ENCODE assay signal across 8 cellular contexts in genomic region chr4:110516106-110516922, GRCh38.
DNase-seq lines count a peak whose midpoint lies in the region; TF ChIP-seq lines count a peak whose summit lies in the region.

No MANE protein-coding gene starts in this region.

- CTCF ChIA-PET in HEK293 (lab: Yijun Ruan, JAX), result interaction anchor here (0.5 to 4.9 kb wide), 25 partner anchors 9 to 1125 kb away, joined by 3 to 49 read pairs (median 3); no protein-coding TSS in a partner anchor

- H3K9me3 ChIP-seq in HEK293 (ENCODE audit: control insufficient read depth, insufficient read depth, low read depth, low read length) (no peaks in the 10 kb centered on the region), iPS DF 6.9 (ENCODE audit: control insufficient read depth, insufficient read depth, low read length) (no peaks in the 10 kb centered on the region)

- in situ Hi-C loops in astrocyte of the spinal cord (cut with HindIII; ENCODE audit: low sequenced_read_pairs), result loop anchor here (25.0 kb wide), 1 partner anchor 479 kb away; no protein-coding TSS in a partner anchor

- H3K4me1 ChIP-seq in HEK293 (ENCODE audit: control insufficient read depth, insufficient read depth, low read length) (no peaks in the 10 kb centered on the region), iPS DF 6.9 (ENCODE audit: control insufficient read depth, insufficient read depth, low read length) (no peaks in the 10 kb centered on the region)

- H3K27ac ChIP-seq in HEK293 (ENCODE audit: extremely low read depth, low read depth, low read length) (no peak overlapping the region), iPS DF 6.9 (ENCODE audit: low read length) (no peak overlapping the region)

- H3K27me3 ChIP-seq in iPS DF 6.9 (ENCODE audit: control insufficient read depth, insufficient read depth, low read length), result no peaks in the 10 kb centered on the region

- H3K4me3 ChIP-seq in GM12865 (ENCODE audit: low read depth, low read length) (peak overlapping the region; percentile 86), HEK293 (ENCODE audit: low read depth, low read length) (peak overlapping the region; percentile 33), astrocyte of the spinal cord (ENCODE audit: low read depth, low read length) (peak overlapping the region; percentile 45), iPS DF 6.9 (ENCODE audit: low read length) (no peak overlapping the region)

- POLR2A ChIA-PET in HEK293 (lab: Yijun Ruan, JAX), result no interaction called here

- peak; percentile 82 for TF ChIP-seq CTCF in GM12865 (IDR thresholded peaks at IDR 0.05; ENCODE audit: insufficient read depth, low read depth, low read length, missing control alignments)
- peak; percentile 39; the same call in 1 of the 2 replicates for TF ChIP-seq CTCF in HEK293 (tag by site-specific recombination; IDR thresholded peaks at IDR 0.05)
- peak; percentile 87 for TF ChIP-seq CTCF in astrocyte of the spinal cord (IDR thresholded peaks at IDR 0.05; ENCODE audit: low read depth, low read length)

- peak; percentile 79 for DNase-seq in GM12865 (ENCODE audit: low read depth)
- peak; percentile 84 for DNase-seq in NAMALWA (ENCODE audit: low spot score)
- peak; percentile 35 for DNase-seq in T1000 (lab: John Stamatoyannopoulos, UW)
- DNase-seq in astrocyte of the spinal cord (ENCODE audit: low read depth, low spot score), result peak; percentile 67
- peak; percentile 57 for DNase-seq in iPS DF 6.9 (ENCODE audit: low read depth, low spot score)
- peak; percentile 33 for DNase-seq in smooth muscle cell of the brain vasculature (ENCODE audit: low read depth, low spot score)
- DNase-seq in 8988T, result no peak

- H3K36me3 ChIP-seq in HEK293 (ENCODE audit: control insufficient read depth in 2 of 2, insufficient read depth in 1 of 2, low read length in 2 of 2) (peaks cover 0 to 13% of the 10 kb centered on the region in 2 experiments; a peak in 1 of 3 replicates), iPS DF 6.9 (ENCODE audit: control insufficient read depth, insufficient read depth, low read length) (no peaks in the 10 kb centered on the region)

- WGBS in iPS DF 6.9 (ENCODE audit: insufficient coverage, insufficient read length), result no CpG with 5 or more reads among the region's 8 CpGs

TF ChIP-seq in HEK293, 187 proteins besides CTCF, POLR2A, EP300 and RAD21:
- 0 out of 2 replicates have a peak, but pooled peaks have one; percentile 20 for TF ChIP-seq ZNF2 (tag by site-specific recombination; IDR thresholded peaks at IDR 0.05)
- peak; percentile 44 for TF ChIP-seq ZNF654 (tag by site-specific recombination; IDR thresholded peaks at IDR 0.05; ENCODE audit: low read depth)
- TF ChIP-seq HOXC10 (CRISPR knock-in tag; IDR thresholded peaks at IDR 0.05), result no peak
- no peak for TF ChIP-seq ZNF280C (tag by site-specific recombination; IDR thresholded peaks at IDR 0.05)
- TF ChIP-seq HOXA7 (CRISPR knock-in tag; IDR thresholded peaks at IDR 0.05; ENCODE audit: borderline replicate concordance), result no peak
- TF ChIP-seq KLF7 (tag by site-specific recombination; IDR thresholded peaks at IDR 0.05; ENCODE audit: borderline replicate concordance), result no peak
- peak; percentile 58; the same call in 1 of the 2 replicates for TF ChIP-seq SCRT1 (tag by site-specific recombination; IDR thresholded peaks at IDR 0.05; ENCODE audit: borderline replicate concordance)
- TF ChIP-seq ZNF544 (tag by site-specific recombination; IDR thresholded peaks at IDR 0.05), result no peak
- TF ChIP-seq IKZF3 (tag by site-specific recombination; IDR thresholded peaks at IDR 0.05), result peak; percentile 45; the same call in 1 of the 2 replicates
- peak; percentile 66 for TF ChIP-seq SCRT2 (tag by site-specific recombination; IDR thresholded peaks at IDR 0.05)
- TF ChIP-seq ZNF394 (tag by site-specific recombination; IDR thresholded peaks at IDR 0.05; ENCODE audit: borderline replicate concordance), result peak; percentile 93
- TF ChIP-seq ZFP69B (tag by site-specific recombination; IDR thresholded peaks at IDR 0.05), result no peak
- TF ChIP-seq ZFHX2 (tag by site-specific recombination; conservative IDR thresholded peaks at IDR 0.05), result peak; percentile 29; the same call in 1 of the 2 replicates
- 0 out of 2 replicates have a peak, but pooled peaks have one; percentile 12 for TF ChIP-seq SP7 (tag by site-specific recombination; IDR thresholded peaks at IDR 0.05)
- peak; percentile 47 for TF ChIP-seq ZNF660 (tag by site-specific recombination; IDR thresholded peaks at IDR 0.05)
- TF ChIP-seq GLIS1 (tag by site-specific recombination; IDR thresholded peaks at IDR 0.05), result no peak
- peak; percentile 34; the same call in 1 of the 2 replicates for TF ChIP-seq PRDM1 (tag by site-specific recombination; IDR thresholded peaks at IDR 0.05)
